Comparison of ENCODE assay signal across 8 cellular contexts in genomic region chr9:121463026-121463827, GRCh38. TPM values are rescaled to one million over a fixed set of nuclear protein-coding genes. Genes with fewer than 3 reads are reported as not detected.
A peak's percentile ranks its signal among the peaks of the same experiment; 100 is the strongest.
DNase-seq lines count a peak whose midpoint lies in the region; ATAC-seq, FAIRE-seq and TF ChIP-seq lines count a peak whose summit lies in the region.

No MANE protein-coding gene starts in this region.

- TF ChIP-seq RAD21 in H1 (IDR thresholded peaks at IDR 0.05 in 1 of 2, conservative IDR thresholded peaks at IDR 0.05 in 1 of 2; ENCODE audit: low read depth in 2 of 2, low read length in 2 of 2), result peak; percentile 45 to 68; a peak in 3 of 4 replicates

- no peak overlapping the region for H3K56ac ChIP-seq in H1 (replicated peaks; ENCODE audit: insufficient read length, low read depth, low read length)

- no peak for TF ChIP-seq EP300 in H1 (IDR thresholded peaks at IDR 0.05; ENCODE audit: borderline replicate concordance in 1 of 2, low read depth in 2 of 2, low read length in 2 of 2)

- peaks cover 25% of the 10 kb centered on the region for H3K4me1 Mint-ChIP-seq in activated CD8-positive, alpha-beta memory T cell treated with anti-CD3 and anti-CD28 coated beads, Interleukin-2, amount 10 ng/mL, durations not matched to agents 7 days and 5 days
- no peaks in the 10 kb centered on the region for H3K4me1 Mint-ChIP-seq in nephron progenitor cell

- no peaks in the 10 kb centered on the region for H3K27me3 ChIP-seq in OCI-LY1 (ENCODE audit: insufficient read depth, low read length)
- H3K27me3 ChIP-seq in H1 (replicated peaks in 1 of 4; ENCODE audit: control insufficient read depth in 3 of 4, extremely low read depth in 1 of 4, insufficient read depth in 3 of 4, low read length in 3 of 4), result no peaks in the 10 kb centered on the region

- H2BK15ac ChIP-seq in H1 (ENCODE audit: low read length), result no peak overlapping the region

- H3K4me2 ChIP-seq in OCI-LY1 (ENCODE audit: low read length) (no peak overlapping the region), H1 (ENCODE audit: insufficient read depth in 1 of 2, low read depth in 2 of 2, low read length in 2 of 2) (no peak overlapping the region)

- FAIRE-seq in H1 (lab: Jason Lieb, UNC) (no peak), GM19239 (lab: Jason Lieb, UNC) (no peak)

- H3K23ac ChIP-seq in H1 (ENCODE audit: insufficient read length), result no peak overlapping the region

- no peak overlapping the region for H2AK5ac ChIP-seq in H1 (ENCODE audit: low read depth, low read length)

- TF ChIP-seq CTCF in OCI-LY1 (IDR thresholded peaks at IDR 0.05; ENCODE audit: low read length), result peak; percentile 74
- peak; percentile 69 to 83 (median 74) for TF ChIP-seq CTCF in H1 (IDR thresholded peaks at IDR 0.05; ENCODE audit: control extremely low read depth in 1 of 3, insufficient read depth in 1 of 3, low read depth in 1 of 3, low read length in 3 of 3)
- TF ChIP-seq CTCF in nephron progenitor cell (IDR thresholded peaks at IDR 0.05), result peak; percentile 73

- H4K20me1 ChIP-seq in OCI-LY1 (ENCODE audit: insufficient read depth, low read length), result no peaks in the 10 kb centered on the region
- no peaks in the 10 kb centered on the region for H4K20me1 ChIP-seq in H1 (replicated peaks in 1 of 2; ENCODE audit: control insufficient read depth in 1 of 2, insufficient read depth in 2 of 2, low read length in 2 of 2)

- H3K27ac ChIP-seq in OCI-LY1 (ENCODE audit: low read depth, low read length, poor library complexity, severe bottlenecking), result no peak overlapping the region
- H3K27ac ChIP-seq in H1 (ENCODE audit: low read depth, low read length), result no peak overlapping the region

- CTCF ChIA-PET in activated CD8-positive, alpha-beta memory T cell treated with anti-CD3 and anti-CD28 coated beads, Interleukin-2, amount 10 ng/mL, durations not matched to agents 7 days and 5 days (lab: Charles Lee), result interaction anchor here (0.6 to 2.1 kb wide), 9 partner anchors 9 to 186 kb away, joined by 3 to 9 read pairs (median 3); no protein-coding TSS in a partner anchor
- CTCF ChIA-PET in H1 (lab: Charles Lee; ENCODE audit: partially characterized antibody), result interaction anchor here (0.6 to 4.2 kb wide), 29 partner anchors 8 to 398 kb away, joined by 3 to 23 read pairs (median 3); partner anchors contain the start of gene GGTA1

- peak; percentile 49 for ATAC-seq in activated CD8-positive, alpha-beta memory T cell treated with anti-CD3 and anti-CD28 coated beads, Interleukin-2, amount 10 ng/mL, durations not matched to agents 7 days and 5 days
- no peak for ATAC-seq in HG03280 (IDR thresholded peaks at IDR 0.05; ENCODE audit: unreplicated experiment)

- H2BK12ac ChIP-seq in H1 (ENCODE audit: low read depth, low read length), result peak overlapping the region; percentile 40; the same call in 1 of the 2 replicates

- no peaks in the 10 kb centered on the region for H3K9me3 Mint-ChIP-seq in activated CD8-positive, alpha-beta memory T cell treated with anti-CD3 and anti-CD28 coated beads, Interleukin-2, amount 10 ng/mL, durations not matched to agents 7 days and 5 days (ENCODE audit: low read depth)
- H3K9me3 Mint-ChIP-seq in nephron progenitor cell, result no peaks in the 10 kb centered on the region

- no peaks in the 10 kb centered on the region for H3K9me3 ChIP-seq in OCI-LY1 (ENCODE audit: low read length)
- no peaks in the 10 kb centered on the region for H3K9me3 ChIP-seq in H1 (ENCODE audit: insufficient read depth in 2 of 2, low read depth in 1 of 2, low read length in 1 of 2)

- H2BK20ac ChIP-seq in H1 (ENCODE audit: low read length), result no peak overlapping the region

- no peak overlapping the region for H3K27ac Mint-ChIP-seq in activated CD8-positive, alpha-beta memory T cell treated with anti-CD3 and anti-CD28 coated beads, Interleukin-2, amount 10 ng/mL, durations not matched to agents 7 days and 5 days
- no peak overlapping the region for H3K27ac Mint-ChIP-seq in nephron progenitor cell

- peaks cover 53% of the 10 kb centered on the region for H3K27me3 Mint-ChIP-seq in activated CD8-positive, alpha-beta memory T cell treated with anti-CD3 and anti-CD28 coated beads, Interleukin-2, amount 10 ng/mL, durations not matched to agents 7 days and 5 days
- H3K27me3 Mint-ChIP-seq in nephron progenitor cell (ENCODE audit: low read depth, poor library complexity), result peaks cover 26% of the 10 kb centered on the region

- peak; percentile 53 for DNase-seq in activated CD8-positive, alpha-beta memory T cell treated with anti-CD3 and anti-CD28 coated beads, Interleukin-2, amount 10 ng/mL, durations not matched to agents 7 days and 5 days
- no peak for DNase-seq in activated CD8-positive, alpha-beta memory T cell treated with anti-CD3 and anti-CD28 coated beads for 24 hours
- DNase-seq in H1 (ENCODE audit: low read depth in 1 of 2, low spot score in 2 of 2) (peak; percentile 15 to 87), nephron progenitor cell (peak; percentile 73), GM19239 (ENCODE audit: insufficient read length, low spot score) (no peak)
- DNase-seq in stimulated activated naive CD4-positive, alpha-beta T cell treated with Interleukin-2 at 50 U/mL for 16 hours (lab: John Stamatoyannopoulos, UW), result no peak

- POLR2A ChIA-PET in H1 (lab: Charles Lee; ENCODE audit: partially characterized antibody), result no interaction called here

- H2BK120ac ChIP-seq in H1 (replicated peaks; ENCODE audit: low read depth, low read length), result no peak overlapping the region

- no peaks in the 10 kb centered on the region for H3K4me1 ChIP-seq in OCI-LY1 (ENCODE audit: insufficient read depth, low read length, severe bottlenecking)
- peaks cover 0 to 4% (median 1%) of the 10 kb centered on the region in 4 experiments; a peak in 2 of 7 replicates for H3K4me1 ChIP-seq in H1 (replicated peaks in 1 of 4; ENCODE audit: control insufficient read depth in 3 of 4, insufficient read depth in 4 of 4, low read length in 3 of 4)

- WGBS in H1 (ENCODE audit: extremely low coverage in 1 of 2, insufficient coverage in 1 of 2, insufficient read length in 1 of 2, insufficient replicate concordance in 2 of 2, low coverage in 1 of 2, low lambda C conversion rate in 2 of 2, missing lambda C conversion rate in 1 of 2), 2 experiments, result 62% methylated on average over 12 of the region's 12 CpGs; no CpG with 5 or more reads in 1 of the 2 experiments

- no peak for TF ChIP-seq POLR2A in H1 (IDR thresholded peaks at IDR 0.05; ENCODE audit: control extremely low read depth in 1 of 2, low read depth in 2 of 2, low read length in 2 of 2)

- H2AFZ ChIP-seq in OCI-LY1 (ENCODE audit: low read length) (no peak overlapping the region), H1 (ENCODE audit: low read length) (0 out of 2 replicates have a peak overlapping the region, but pooled peaks have one; percentile 34)

- H3K9me2 ChIP-seq in OCI-LY1 (ENCODE audit: low read depth, low read length), result no peaks in the 10 kb centered on the region

- 0 out of 2 replicates have a peak overlapping the region, but pooled peaks have one; percentile 13 for H3K18ac ChIP-seq in H1 (ENCODE audit: extremely low read depth, low read length)

- no peak overlapping the region for H4K5ac ChIP-seq in H1 (ENCODE audit: insufficient read length, low read depth, low read length)

- H3K79me1 ChIP-seq in H1 (ENCODE audit: low read depth, low read length), result no peaks in the 10 kb centered on the region

- H3K4ac ChIP-seq in H1 (replicated peaks; ENCODE audit: insufficient read length, low read depth, low read length), result no peak overlapping the region

- H3K4me3 ChIP-seq in OCI-LY1 (ENCODE audit: low read depth, low read length, poor library complexity, severe bottlenecking) (no peak overlapping the region), H1 (ENCODE audit: extremely low read depth in 1 of 4, insufficient read depth in 2 of 4, low read depth in 3 of 4, low read length in 4 of 4) (no peak overlapping the region)

- H4K8ac ChIP-seq in H1 (ENCODE audit: extremely low read depth, insufficient read depth, low read length), result no peak overlapping the region; the same call in 1 of the 2 replicates

- H3K79me2 ChIP-seq in OCI-LY1 (ENCODE audit: insufficient read depth, low read length), result no peaks in the 10 kb centered on the region
- H3K79me2 ChIP-seq in H1 (ENCODE audit: control insufficient read depth in 1 of 2, insufficient read depth in 2 of 2, low read length in 2 of 2), result no peaks in the 10 kb centered on the region

- H2BK5ac ChIP-seq in H1 (ENCODE audit: low read depth, low read length), result no peak overlapping the region

- no peaks in the 10 kb centered on the region for H3F3A ChIP-seq in OCI-LY1 (ENCODE audit: insufficient read depth, low read length)

- H3K36me3 Mint-ChIP-seq in activated CD8-positive, alpha-beta memory T cell treated with anti-CD3 and anti-CD28 coated beads, Interleukin-2, amount 10 ng/mL, durations not matched to agents 7 days and 5 days, result no peaks in the 10 kb centered on the region
- no peaks in the 10 kb centered on the region for H3K36me3 Mint-ChIP-seq in nephron progenitor cell (ENCODE audit: low read depth)

- H3K14ac ChIP-seq in H1 (ENCODE audit: insufficient read length), result no peak overlapping the region

- no peak overlapping the region for H3K4me3 Mint-ChIP-seq in activated CD8-positive, alpha-beta memory T cell treated with anti-CD3 and anti-CD28 coated beads, Interleukin-2, amount 10 ng/mL, durations not matched to agents 7 days and 5 days
- no peak overlapping the region for H3K4me3 Mint-ChIP-seq in nephron progenitor cell

- no peaks in the 10 kb centered on the region for H3K23me2 ChIP-seq in H1 (ENCODE audit: low read depth, low read length)

- H3K9ac ChIP-seq in OCI-LY1 (ENCODE audit: low read length) (no peak overlapping the region), H1 (replicated peaks in 1 of 4; ENCODE audit: extremely low read depth in 1 of 4, low read depth in 3 of 4, low read length in 3 of 4) (no peak overlapping the region)

- no peak overlapping the region for H4K91ac ChIP-seq in H1 (replicated peaks; ENCODE audit: insufficient read length, low read length)

- H3K36me3 ChIP-seq in OCI-LY1 (ENCODE audit: insufficient read depth, low read length), result no peaks in the 10 kb centered on the region
- H3K36me3 ChIP-seq in H1 (ENCODE audit: control insufficient read depth in 2 of 4, insufficient read depth in 4 of 4, low read length in 3 of 4), result no peaks in the 10 kb centered on the region

TF ChIP-seq in H1, 55 proteins besides CTCF, POLR2A, EP300 and RAD21 (continues in another document):
- peak; percentile 20; the same call in 1 of the 2 replicates for TF ChIP-seq JUND (IDR thresholded peaks at IDR 0.05; ENCODE audit: low read length)
- TF ChIP-seq TEAD4 (IDR thresholded peaks at IDR 0.05; ENCODE audit: low read depth, low read length), result peak; percentile 65

RNA-seq across cellular contexts. Expression of gene GGTA1, which starts 36.4 kb away (rescaled TPM):
- total RNA-seq in activated CD8-positive, alpha-beta memory T cell treated with anti-CD3 and anti-CD28 coated beads, Interleukin-2, amount 10 ng/mL, durations not matched to agents 7 days and 5 days, result 1 to 10 TPM in 1 of 2 experiments, not detected in 1; 1.6 TPM
- not detected in 2 replicates for total RNA-seq in H1 (2021; fragmentation: NEBNext Ultra II Directional; extraction: Animal tissue kit (Norgen Biotek cat#: 25700))
- polyA plus RNA-seq in H1 (2011; rRNA removed), result not detected in 2 replicates
- not detected for polyA plus RNA-seq in H1 (2011; cell fraction: cytosol; rRNA removed)
- polyA plus RNA-seq in H1 (2011; cell fraction: nucleus; rRNA removed), result not detected
- not detected in 4 replicates for polyA plus RNA-seq in H1 (2012, experiment 1 of 2)
- polyA plus RNA-seq in H1 (2012, experiment 2 of 2), result not detected
- not detected for polyA plus RNA-seq in H1 (2013, experiment 1 of 2)
- polyA plus RNA-seq in H1 (2013, experiment 2 of 2), result not detected
- not detected in 2 replicates for polyA minus RNA-seq in H1 (2011; rRNA and poly(A)+ RNA removed)
- not detected for polyA minus RNA-seq in H1 (2011; cell fraction: cytosol; rRNA and poly(A)+ RNA removed)
- not detected for polyA minus RNA-seq in H1 (2011; cell fraction: nucleus; rRNA and poly(A)+ RNA removed)

Comparison
In these comparisons a context has a peak if more than half of its experiments do, and no peak if none do; other contexts are left out.
1. DNase-seq: peak in activated CD8-positive, alpha-beta memory T cell treated with anti-CD3 and anti-CD28 coated beads, Interleukin-2, amount 10 ng/mL, durations not matched to agents 7 days and 5 days (single experiment), H1 (2 of 2) and nephron progenitor cell (single experiment); none in activated CD8-positive, alpha-beta memory T cell treated with anti-CD3 and anti-CD28 coated beads for 24 hours (single experiment), GM19239 (single experiment) and stimulated activated naive CD4-positive, alpha-beta T cell treated with Interleukin-2 at 50 U/mL for 16 hours (single experiment).
2. Peak in every context shown above with its lines, with median percentiles within 50 percentile points of each other: CTCF ChIP-seq.